ENCODE assay signal across 8 cellular contexts in the genomic region with DNA sequence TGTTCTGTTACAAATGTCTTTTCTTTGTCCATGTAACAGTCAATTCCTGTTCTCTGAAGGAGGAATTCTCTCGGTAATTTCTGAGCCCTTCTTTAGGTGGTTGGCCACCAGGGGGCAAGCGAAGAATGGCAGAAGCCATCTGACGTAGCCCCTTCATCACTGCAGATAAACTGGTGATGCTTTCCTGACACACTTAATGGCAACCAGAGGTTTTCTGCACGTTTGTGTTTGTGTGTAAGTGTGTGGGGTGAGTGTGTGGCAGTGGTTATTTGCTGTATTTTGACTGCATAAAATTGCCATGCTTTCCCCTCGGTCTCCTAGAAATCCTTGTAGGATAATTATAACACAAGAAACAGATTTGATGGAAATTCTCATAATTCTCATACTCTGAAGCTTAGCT.
A peak's percentile ranks its signal among the peaks of the same experiment; 100 is the strongest.
DNase-seq lines count a peak whose midpoint lies in the region; ATAC-seq, FAIRE-seq and TF ChIP-seq lines count a peak whose summit lies in the region.

No MANE protein-coding gene starts in this region.

- no peaks in the 10 kb centered on the region for H3K27me3 ChIP-seq in ovary
- no peaks in the 10 kb centered on the region for H3K27me3 ChIP-seq in upper lobe of left lung

- ATAC-seq in GM18868 (IDR thresholded peaks at IDR 0.05; ENCODE audit: unreplicated experiment) (peak; percentile 89), upper lobe of left lung (ENCODE audit: low FRiP score in 2 of 2) (peak in 1 of 2 donors; percentile 88)

- FAIRE-seq in frontal cortex (lab: Jason Lieb, UNC): peak; percentile 98

- H3K27ac ChIP-seq in ovary (no peak overlapping the region), upper lobe of left lung (no peak overlapping the region)

- H3K9me3 ChIP-seq in ovary (no peaks in the 10 kb centered on the region), upper lobe of left lung (no peaks in the 10 kb centered on the region)

- TF ChIP-seq CTCF in ovary (IDR thresholded peaks at IDR 0.05): peak; percentile 74 to 86 (median 84)
- peak; percentile 55 to 85 (median 78) for TF ChIP-seq CTCF in upper lobe of left lung (IDR thresholded peaks at IDR 0.05)

- TF ChIP-seq EP300 in ovary (IDR thresholded peaks at IDR 0.05) (no peak), upper lobe of left lung (IDR thresholded peaks at IDR 0.05) (no peak)

- 6 to 11% (median 8%) methylated on average over 5 of the region's 5 CpGs for WGBS in ovary, 3 donors
- WGBS in upper lobe of left lung, 2 donors: 9 to 16% methylated on average over 5 of the region's 5 CpGs

- H3K36me3 ChIP-seq in ovary (no peaks in the 10 kb centered on the region), upper lobe of left lung (no peaks in the 10 kb centered on the region)

- H3K4me3 ChIP-seq in ovary: no peak overlapping the region
- H3K4me3 ChIP-seq in upper lobe of left lung: no peak overlapping the region

- peak; percentile 94 for DNase-seq in Ammon's horn (ENCODE audit: low spot score)
- DNase-seq in HuH-7.5 (ENCODE audit: low spot score): peak; percentile 14
- peak; percentile 73 for DNase-seq in RPMI8226
- peak; percentile 20 for DNase-seq in activated T-helper 9 cell treated with anti-CD3 and anti-CD28 coated beads, Interleukin-2, amount 50 U/mL, for 16 hours (ENCODE audit: low read depth)
- peak; percentile 68 to 73 for DNase-seq in frontal cortex (ENCODE audit: low spot score in 2 of 2)
- DNase-seq in ovary: peak; percentile 72 to 90 (median 87)
- DNase-seq in upper lobe of left lung: peak in 1 of 2 donors; percentile 78

- intact Hi-C loops in ovary (cut with DNase I): loop anchor here in 3 of 4 donors (2.0 to 10.0 kb wide), 7 partner anchors 258 to 694 kb away; no protein-coding TSS in a partner anchor

- no peak for TF ChIP-seq POLR2A in ovary (IDR thresholded peaks at IDR 0.05)
- no peak for TF ChIP-seq POLR2A in upper lobe of left lung (IDR thresholded peaks at IDR 0.05)

- H3K4me1 ChIP-seq in ovary (ENCODE audit: insufficient read depth) (no peaks in the 10 kb centered on the region), upper lobe of left lung (no peaks in the 10 kb centered on the region)
